Comparison of ENCODE assay signal across 32 cellular contexts in the genomic region with DNA sequence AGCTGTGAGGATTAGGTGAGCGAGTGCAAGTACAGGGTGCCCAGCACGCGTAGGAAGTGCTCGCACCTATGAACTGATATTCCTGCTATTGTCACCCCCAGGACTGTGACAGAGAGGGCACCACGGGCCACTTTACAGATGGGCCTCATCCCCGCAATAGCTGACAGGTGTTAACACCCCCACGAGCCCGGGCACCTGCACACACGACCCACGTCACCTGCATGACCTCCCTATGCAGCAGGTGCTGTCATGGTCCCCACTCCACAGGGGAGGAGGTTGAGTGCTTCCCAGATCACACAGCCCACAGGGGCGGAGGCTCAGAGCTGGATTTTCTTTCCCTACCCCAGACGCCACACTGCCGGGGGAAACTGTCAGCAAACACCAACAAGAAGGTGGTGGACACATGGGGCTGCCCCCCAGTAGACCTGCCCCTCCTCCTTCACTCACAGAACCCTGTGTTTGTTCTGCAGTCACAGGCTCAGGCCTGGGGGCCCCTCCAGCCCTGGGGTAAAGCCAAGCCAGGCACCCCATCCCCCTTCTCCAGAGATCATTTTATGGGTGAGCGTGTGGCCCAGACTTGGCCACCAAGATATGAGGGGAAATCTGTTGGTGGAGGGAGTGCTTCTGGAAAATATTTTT.
"Had no signal": no experiment of that assay in that cellular context is flagged by ENCODE, and none has a peak within 500 bp of the region (broad histone marks: within the 10 kb centered on the region; RNA-seq: fewer than 3 reads in every experiment).

No MANE protein-coding gene starts in this region.

- ATAC-seq: activated CD8-positive, alpha-beta T cell treated with anti-CD3 and anti-CD28 coated beads for 36 hours; activated T-cell treated with anti-CD3 and anti-CD28 coated beads, Interleukin-2, amount 50 U/mL, for 72 hours; activated T-helper 17 cell treated with anti-CD3 and anti-CD28 coated beads, Interleukin-2, amount 50 U/mL, for 72 hours; PC-3; Right ventricle myocardium inferior had no signal

- H3K4me3 ChIP-seq: cardiac muscle cell, MG63, Peyer's patch had no signal

- H3K27me3 ChIP-seq: brain microvascular endothelial cell, cardiac muscle cell, MG63, Peyer's patch had no signal

- FAIRE-seq: TTC549 had no signal

- H3K27ac ChIP-seq: brain microvascular endothelial cell, cardiac muscle cell, Peyer's patch had no signal

- DNase-seq: activated CD4-positive, alpha-beta T cell treated with anti-CD3 and anti-CD28 coated beads, Interleukin-2, amount 10 ng/mL, durations not matched to agents 24 days and 14 days; activated CD4-positive, alpha-beta T cell treated with anti-CD3 and anti-CD28 coated beads, Interleukin-2, amount 50 U/mL, for 4 hours; activated CD8-positive, alpha-beta T cell treated with anti-CD3 and anti-CD28 coated beads for 36 hours; activated effector memory CD4-positive, alpha-beta T cell treated with anti-CD3 and anti-CD28 coated beads, Interleukin-2, amount 50 U/mL, for 16 hours; activated naive CD4-positive, alpha-beta T cell; activated naive CD4-positive, alpha-beta T cell treated with anti-CD3 and anti-CD28 coated beads, Interleukin-2, amount 50 U/mL, for 16 hours; activated naive CD8-positive, alpha-beta T cell treated with anti-CD3 and anti-CD28 coated beads for 36 hours; activated T-cell treated with anti-CD3 and anti-CD28 coated beads, Interleukin-2, amount 50 U/mL, for 1 hour; activated T-cell treated with anti-CD3 and anti-CD28 coated beads, Interleukin-2, amount 50 U/mL, for 72 hours; amniotic stem cell; aorta; brain microvascular endothelial cell; Karpas-422; KBM-7; MG63; NCI-H1048; NCI-H1105 treated with DMSO at 0.1 percent for 48 hours; NCI-H146; NCI-H187 treated with DMSO at 0.1 percent for 48 hours; NCI-H2081; NCI-H446; NCI-H510A treated with DMSO at 0.1 percent for 48 hours; NCI-H69; NK-92 treated with Interleukin-12 subunit alpha and Interleukin-12 subunit beta, amount 100 ng/mL, for 24 hours; PC-3; Peyer's patch; RPMI8226; SK-N-SH had no signal

- H3K4me2 ChIP-seq: SK-N-SH had no signal

- H3K9ac ChIP-seq: SK-N-SH had no signal

- H3K4me1 ChIP-seq: Peyer's patch had no signal

- H3K9me3 ChIP-seq: MG63, Peyer's patch, SK-N-SH had no signal

- H3K36me3 ChIP-seq: brain microvascular endothelial cell, cardiac muscle cell, MG63, Peyer's patch had no signal
